10 cellular contexts compared by ENCODE assay signal in genomic region chr19:10749435-10750384, GRCh38. TPM values are rescaled to one million over a fixed set of nuclear protein-coding genes. Genes with fewer than 3 reads are reported as not detected.
DNase-seq lines count a peak whose midpoint lies in the region; ATAC-seq lines count a peak whose summit lies in the region.
"Had no signal": no experiment of that assay in that cellular context is flagged by ENCODE, and none has a peak within 500 bp of the region (broad histone marks: within the 10 kb centered on the region; RNA-seq: fewer than 3 reads in every experiment).

No MANE protein-coding gene starts in this region.

- intact Hi-C loops in activated T-helper 2 cell treated with anti-CD3 and anti-CD28 coated beads, Interferon-gamma antibody, Interleukin-2, Interleukin-4, amounts not matched to agents 10 μg/mL and 5 μg/mL and 100 μg/mL, durations not matched to agents 14 hours and 24 hours and 36 hours (cut with micrococcal nuclease): no loop called here

- no peaks in the 10 kb centered on the region for H3K9me3 Mint-ChIP-seq in activated T-helper 2 cell treated with anti-CD3 and anti-CD28 coated beads, Interferon-gamma antibody, Interleukin-2, Interleukin-4, amounts not matched to agents 10 μg/mL and 5 μg/mL and 100 μg/mL, durations not matched to agents 14 hours and 24 hours and 36 hours
- no peaks in the 10 kb centered on the region for H3K9me3 Mint-ChIP-seq in stimulated activated naive CD8-positive, alpha-beta T cell treated with anti-CD3 and anti-CD28 coated beads, Interleukin-15, amount 100 ng/mL, for 72 hours

- H3K4me3 Mint-ChIP-seq in activated T-helper 2 cell treated with anti-CD3 and anti-CD28 coated beads, Interferon-gamma antibody, Interleukin-2, Interleukin-4, amounts not matched to agents 10 μg/mL and 5 μg/mL and 100 μg/mL, durations not matched to agents 14 hours and 24 hours and 36 hours (ENCODE audit: low read depth): no peak overlapping the region
- peak overlapping the region in 1 of 2 donors; percentile 42 for H3K4me3 Mint-ChIP-seq in stimulated activated naive CD8-positive, alpha-beta T cell treated with anti-CD3 and anti-CD28 coated beads, Interleukin-15, amount 100 ng/mL, for 72 hours

- DNase-seq in NCI-H2029 (lab: John Stamatoyannopoulos, UW): peak; percentile 50
- no peak for DNase-seq in NCI-H2029 treated with DMSO at 0.1 percent for 48 hours (lab: John Stamatoyannopoulos, UW)
- no peak for DNase-seq in activated T-helper 2 cell treated with anti-CD3 and anti-CD28 coated beads, Interferon-gamma antibody, Interleukin-2, Interleukin-4, amounts not matched to agents 10 μg/mL and 5 μg/mL and 100 μg/mL, durations not matched to agents 14 hours and 24 hours and 36 hours (ENCODE audit: low spot score)
- DNase-seq in left lobe of liver (ENCODE audit: low spot score): no peak
- DNase-seq in stimulated activated naive CD8-positive, alpha-beta T cell treated with anti-CD3 and anti-CD28 coated beads, Interleukin-15, amount 100 ng/mL, for 72 hours: no peak
- DNase-seq in RPMI8226: no peak
- no peak for DNase-seq in GM19240 (ENCODE audit: insufficient read length, low spot score)
- DNase-seq: activated gamma-delta T cell treated with Interleukin-2 at 50 U/mL for 16 hours, SIG-M5 had no signal

- H3K36me3 Mint-ChIP-seq in activated T-helper 2 cell treated with anti-CD3 and anti-CD28 coated beads, Interferon-gamma antibody, Interleukin-2, Interleukin-4, amounts not matched to agents 10 μg/mL and 5 μg/mL and 100 μg/mL, durations not matched to agents 14 hours and 24 hours and 36 hours (ENCODE audit: low read depth): no peaks in the 10 kb centered on the region

- no peaks in the 10 kb centered on the region for H3K27me3 Mint-ChIP-seq in activated T-helper 2 cell treated with anti-CD3 and anti-CD28 coated beads, Interferon-gamma antibody, Interleukin-2, Interleukin-4, amounts not matched to agents 10 μg/mL and 5 μg/mL and 100 μg/mL, durations not matched to agents 14 hours and 24 hours and 36 hours (ENCODE audit: low read depth)
- no peaks in the 10 kb centered on the region for H3K27me3 Mint-ChIP-seq in stimulated activated naive CD8-positive, alpha-beta T cell treated with anti-CD3 and anti-CD28 coated beads, Interleukin-15, amount 100 ng/mL, for 72 hours

- H3K4me1 Mint-ChIP-seq in activated T-helper 2 cell treated with anti-CD3 and anti-CD28 coated beads, Interferon-gamma antibody, Interleukin-2, Interleukin-4, amounts not matched to agents 10 μg/mL and 5 μg/mL and 100 μg/mL, durations not matched to agents 14 hours and 24 hours and 36 hours (ENCODE audit: low read depth): peaks cover 43% of the 10 kb centered on the region
- H3K4me1 Mint-ChIP-seq in stimulated activated naive CD8-positive, alpha-beta T cell treated with anti-CD3 and anti-CD28 coated beads, Interleukin-15, amount 100 ng/mL, for 72 hours: peaks cover 93% of the 10 kb centered on the region

- ATAC-seq in left lobe of liver (peak; percentile 33), HG02642 (IDR thresholded peaks at IDR 0.05; ENCODE audit: poor library complexity, unreplicated experiment) (no peak)
- ATAC-seq in stimulated activated naive CD8-positive, alpha-beta T cell treated with anti-CD3 and anti-CD28 coated beads, Interleukin-15, amount 100 ng/mL, for 72 hours: no peak

- peak overlapping the region; percentile 65 for H3K27ac Mint-ChIP-seq in activated T-helper 2 cell treated with anti-CD3 and anti-CD28 coated beads, Interferon-gamma antibody, Interleukin-2, Interleukin-4, amounts not matched to agents 10 μg/mL and 5 μg/mL and 100 μg/mL, durations not matched to agents 14 hours and 24 hours and 36 hours
- H3K27ac Mint-ChIP-seq in stimulated activated naive CD8-positive, alpha-beta T cell treated with anti-CD3 and anti-CD28 coated beads, Interleukin-15, amount 100 ng/mL, for 72 hours: peak overlapping the region; percentile 82 to 86

RNA-seq across cellular contexts. Expression of gene DNM2, which starts 31.8 kb away (rescaled TPM):
- 185 and 198 TPM in 2 replicates for total RNA-seq in activated T-helper 2 cell treated with anti-CD3 and anti-CD28 coated beads, Interferon-gamma antibody, Interleukin-2, Interleukin-4, amounts not matched to agents 10 μg/mL and 5 μg/mL and 100 μg/mL, durations not matched to agents 14 hours and 24 hours and 36 hours
- total RNA-seq in left lobe of liver: 64.8 TPM

RNA-seq across cellular contexts. Expression of gene QTRT1, which starts 48.5 kb away (rescaled TPM):
- 67.2 and 75.0 TPM in 2 replicates for total RNA-seq in activated T-helper 2 cell treated with anti-CD3 and anti-CD28 coated beads, Interferon-gamma antibody, Interleukin-2, Interleukin-4, amounts not matched to agents 10 μg/mL and 5 μg/mL and 100 μg/mL, durations not matched to agents 14 hours and 24 hours and 36 hours
- 33.2 TPM for total RNA-seq in left lobe of liver
